Comparison of ENCODE assay signal across 28 cellular contexts in the genomic region with DNA sequence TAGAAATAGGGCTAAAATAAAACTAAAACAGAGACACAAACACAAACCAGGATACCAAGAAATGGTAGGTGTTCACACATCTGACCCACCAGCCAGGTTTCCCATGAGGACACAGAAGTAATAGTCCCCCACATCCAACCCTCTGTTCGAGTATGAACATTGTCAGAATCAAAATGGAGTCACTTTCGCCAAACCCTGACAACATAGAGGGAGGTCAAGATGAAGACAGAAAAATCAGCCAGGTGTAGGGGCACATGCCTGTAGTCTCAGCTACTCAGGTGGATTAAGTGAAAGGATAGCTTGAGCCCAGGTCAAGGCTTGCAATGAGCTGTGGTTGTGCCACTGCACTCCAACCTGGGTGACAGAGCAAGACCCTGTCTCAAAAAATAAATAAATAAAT.
"Had no signal": no experiment of that assay in that cellular context is flagged by ENCODE, and none has a peak within 500 bp of the region (broad histone marks: within the 10 kb centered on the region; RNA-seq: fewer than 3 reads in every experiment).

No MANE protein-coding gene starts in this region.

- DNase-seq: nephron progenitor cell; nucleus accumbens; ovary; posterior cingulate gyrus; psoas muscle; right cardiac atrium; sigmoid colon; small intestine; stimulated activated CD4-positive, alpha-beta T cell treated with anti-CD3 and anti-CD28 coated beads, Interleukin-15, amount 100 ng/mL, for 24 hours; stimulated activated CD4-positive, alpha-beta T cell treated with anti-CD3 and anti-CD28 coated beads, Interleukin-2, amount 100 ng/mL, for 24 hours; stimulated activated CD4-positive, alpha-beta T cell treated with anti-CD3 and anti-CD28 coated beads, Interleukin-2, amount 100 ng/mL, for 48 hours; stimulated activated CD4-positive, alpha-beta T cell treated with anti-CD3 and anti-CD28 coated beads, Interleukin-4, amount 100 ng/mL, for 24 hours; stimulated activated naive B cell treated with anti-CD40 and anti-IgM and Interleukin-4, amounts not matched to agents 10 μg/mL and 1 μg/mL and 100 μg/mL, for 72 hours; stimulated activated naive CD4-positive, alpha-beta T cell treated with Interleukin-2 at 50 U/mL for 16 hours; stomach; thyroid gland; upper lobe of left lung had no signal

- H3K27ac Mint-ChIP-seq: natural killer cell treated with Interleukin-12 subunit alpha and Interleukin-12 subunit beta and Interleukin-15 and Interleukin-18, amount 100 ng/mL, for 72 hours; nephron progenitor cell; progenitor cell of endocrine pancreas; stimulated activated naive B cell treated with anti-CD40 and anti-IgM and Interleukin-4, amounts not matched to agents 10 μg/mL and 1 μg/mL and 100 μg/mL, for 72 hours had no signal

- H3K27ac ChIP-seq: neutrophil, ovary, parathyroid adenoma, psoas muscle, right lobe of liver, sigmoid colon, stomach, thoracic aorta, thyroid gland, tibial nerve, upper lobe of left lung, vagina had no signal

- H3K27me3 Mint-ChIP-seq: natural killer cell treated with Interleukin-12 subunit alpha and Interleukin-12 subunit beta and Interleukin-15 and Interleukin-18, amount 100 ng/mL, for 72 hours; progenitor cell of endocrine pancreas; stimulated activated naive B cell treated with anti-CD40 and anti-IgM and Interleukin-4, amounts not matched to agents 10 μg/mL and 1 μg/mL and 100 μg/mL, for 72 hours; stimulated activated naive CD8-positive, alpha-beta T cell treated with anti-CD3 and anti-CD28 coated beads, Interleukin-15, Interleukin-2, amounts not matched to agents 100 ng/mL and 50 ng/mL, for 24 hours had no signal

- ATAC-seq: natural killer cell treated with Interleukin-12 subunit alpha and Interleukin-12 subunit beta and Interleukin-15 and Interleukin-18, amount 100 ng/mL, for 72 hours; psoas muscle; right cardiac atrium; right lobe of liver; stimulated activated effector memory CD8-positive, alpha-beta T cell treated with anti-CD3 and anti-CD28 coated beads, Interleukin-12 subunit alpha, Interleukin-12 subunit beta, amount 100 ng/mL, for 72 hours; stimulated activated naive B cell treated with anti-CD40 and anti-IgM and Interleukin-4, amounts not matched to agents 10 μg/mL and 1 μg/mL and 100 μg/mL, for 72 hours had no signal

- H3K4me3 Mint-ChIP-seq: natural killer cell treated with Interleukin-12 subunit alpha and Interleukin-12 subunit beta and Interleukin-15 and Interleukin-18, amount 100 ng/mL, for 72 hours; nephron progenitor cell; neural crest cell; stimulated activated effector memory CD8-positive, alpha-beta T cell treated with anti-CD3 and anti-CD28 coated beads, Interleukin-12 subunit alpha, Interleukin-12 subunit beta, amount 100 ng/mL, for 72 hours; stimulated activated naive B cell treated with anti-CD40 and anti-IgM and Interleukin-4, amounts not matched to agents 10 μg/mL and 1 μg/mL and 100 μg/mL, for 72 hours; stimulated activated naive CD8-positive, alpha-beta T cell treated with anti-CD3 and anti-CD28 coated beads, Interleukin-15, Interleukin-2, amounts not matched to agents 100 ng/mL and 50 ng/mL, for 24 hours had no signal

- H3K9me3 Mint-ChIP-seq: natural killer cell treated with Interleukin-12 subunit alpha and Interleukin-12 subunit beta and Interleukin-15 and Interleukin-18, amount 100 ng/mL, for 72 hours; neural crest cell; stimulated activated effector memory CD8-positive, alpha-beta T cell treated with anti-CD3 and anti-CD28 coated beads, Interleukin-12 subunit alpha, Interleukin-12 subunit beta, amount 100 ng/mL, for 72 hours; stimulated activated naive B cell treated with anti-CD40 and anti-IgM and Interleukin-4, amounts not matched to agents 10 μg/mL and 1 μg/mL and 100 μg/mL, for 72 hours; stimulated activated naive CD8-positive, alpha-beta T cell treated with anti-CD3 and anti-CD28 coated beads, Interleukin-15, Interleukin-2, amounts not matched to agents 100 ng/mL and 50 ng/mL, for 24 hours had no signal

- H3K4me3 ChIP-seq: ovary, psoas muscle, right lobe of liver, sigmoid colon, stomach, thoracic aorta, thyroid gland, tibial nerve, upper lobe of left lung, vagina had no signal
